8 cellular contexts compared by ENCODE assay signal in genomic region chr20:63553933-63554290, GRCh38. TPM values are rescaled to one million over a fixed set of nuclear protein-coding genes. Genes with fewer than 3 reads are reported as not detected.
DNase-seq lines count a peak whose midpoint lies in the region; ATAC-seq, FAIRE-seq and TF ChIP-seq lines count a peak whose summit lies in the region.

A gene with protein sequence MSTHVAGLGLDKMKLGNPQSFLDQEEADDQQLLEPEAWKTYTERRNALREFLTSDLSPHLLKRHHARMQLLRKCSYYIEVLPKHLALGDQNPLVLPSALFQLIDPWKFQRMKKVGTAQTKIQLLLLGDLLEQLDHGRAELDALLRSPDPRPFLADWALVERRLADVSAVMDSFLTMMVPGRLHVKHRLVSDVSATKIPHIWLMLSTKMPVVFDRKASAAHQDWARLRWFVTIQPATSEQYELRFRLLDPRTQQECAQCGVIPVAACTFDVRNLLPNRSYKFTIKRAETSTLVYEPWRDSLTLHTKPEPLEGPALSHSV (plus strand): TSS chr20:63554159. CDS start chr20:63555664, 1,505 bp downstream.

- TF ChIP-seq POLR2A in K562 (conservative IDR thresholded peaks at IDR 0.05) = no peak

- BruUV-seq in OCI-LY7 (replicated peaks; lab: Mats Ljungman, UMichigan) (no TSS peak), K562 (replicated peaks; lab: Mats Ljungman, UMichigan) (no TSS peak)

- POLR2A ChIA-PET in OCI-LY7 (lab: Charles Lee) (no interaction called here), K562 (lab: Yijun Ruan, JAX) (interaction anchor here (1.6 kb wide), 1 partner anchor 16 kb away, joined by 6 read pairs; no protein-coding TSS in a partner anchor)

- ATAC-seq in GM21576 (IDR thresholded peaks at IDR 0.05; ENCODE audit: unreplicated experiment) = peak; percentile 28
- peak; percentile 72 for ATAC-seq in K562
- peak; percentile 50 for ATAC-seq in left colon

- H3K9me1 ChIP-seq in K562 (ENCODE audit: control insufficient read depth, insufficient read depth, low read length) = no peaks in the 10 kb centered on the region

- CTCF ChIA-PET in OCI-LY7 (lab: Charles Lee; ENCODE audit: unreplicated experiment) = interaction anchor here (0.5 kb wide), 1 partner anchor 89 kb away, joined by 4 read pairs; no protein-coding TSS in a partner anchor
- CTCF ChIA-PET in K562 (lab: Yijun Ruan, JAX; ENCODE audit: low intra/inter-chr PET ratio) = interaction anchor here (0.7 kb wide), 1 partner anchor 57 kb away, joined by 3 read pairs; no protein-coding TSS in a partner anchor

- DNase-seq in CD1c-positive myeloid dendritic cell (ENCODE audit: extremely low spot score) (peak; percentile 49), OCI-LY7 (ENCODE audit: low spot score) (peak; percentile 44), K562 (ENCODE audit: extremely low read depth in 1 of 4, low spot score in 3 of 4) (peak; percentile 72 to 78 (median 74)), left colon (peak in 1 of 2 donors; percentile 69), SHP77 treated with DMSO at 0.1 percent for 48 hours (lab: John Stamatoyannopoulos, UW) (no peak), LoVo (ENCODE audit: low spot score) (no peak)
- peak; percentile 44 for DNase-seq in stimulated activated naive CD4-positive, alpha-beta T cell treated with Interleukin-2 at 50 U/mL for 16 hours (lab: John Stamatoyannopoulos, UW)

- H3K27me3 ChIP-seq in K562 (ENCODE audit: control insufficient read depth in 2 of 2, insufficient read depth in 2 of 2, low read length in 2 of 2) = no peaks in the 10 kb centered on the region

- no peaks in the 10 kb centered on the region for H3K9me2 ChIP-seq in OCI-LY7 (ENCODE audit: insufficient read depth, low read length)

- H3K36me3 ChIP-seq in OCI-LY7 (ENCODE audit: insufficient read depth, low read length) (no peaks in the 10 kb centered on the region), K562 (ENCODE audit: control insufficient read depth, insufficient read depth, low read length) (no peaks in the 10 kb centered on the region)

- H2AFZ ChIP-seq in OCI-LY7 (ENCODE audit: low read length) (peak within 1 kb of the TSS; percentile 62; the same call in 1 of the 2 replicates), K562 (ENCODE audit: low read depth, low read length) (peak within 1 kb of the TSS; percentile 89)

- H3K27ac ChIP-seq in OCI-LY7 (ENCODE audit: low read depth, low read length, poor library complexity, severe bottlenecking) = peak within 1 kb of the TSS; percentile 91
- H3K27ac ChIP-seq in K562 (ENCODE audit: extremely low read depth, low read depth, low read length) = peak within 1 kb of the TSS; percentile 60

- H3K79me2 ChIP-seq in OCI-LY7 (ENCODE audit: insufficient read depth, low read depth, low read length) = no peaks in the 10 kb centered on the region
- H3K79me2 ChIP-seq in K562 (ENCODE audit: control insufficient read depth, insufficient read depth, low read length) = no peaks in the 10 kb centered on the region

- intact Hi-C loops in OCI-LY7 (cut with micrococcal nuclease; ENCODE audit: unreplicated experiment) (loop anchor here (5.0 kb wide), 1 partner anchor 73 kb away; the partner anchor contains the start of gene GMEB2), K562 (cut with micrococcal nuclease) (loop anchor here (10.0 kb wide), 1 partner anchor 311 kb away; the partner anchor contains the start of genes ABHD16B and TPD52L2), left colon (cut with DNase I, micrococcal nuclease) (loop anchor here in 1 of 2 donors (10.0 kb wide), 1 partner anchor 91 kb away; no protein-coding TSS in a partner anchor)

- no peak for TF ChIP-seq EP300 in K562 (IDR thresholded peaks at IDR 0.05; ENCODE audit: low read length)

- in situ Hi-C loops in K562 (cut with MboI) = no loop called here

- H3K4me3 ChIP-seq in OCI-LY7 (ENCODE audit: low read depth, low read length, poor library complexity, severe bottlenecking) (peak within 1 kb of the TSS; percentile 71), K562 (peak within 1 kb of the TSS; percentile 76)

- no peak for TF ChIP-seq RAD21 in K562 (CRISPR knock-in tag; conservative IDR thresholded peaks at IDR 0.05 in 1 of 2, IDR thresholded peaks at IDR 0.05 in 1 of 2)

- FAIRE-seq in K562 (lab: Jason Lieb, UNC) = no peak

- no peaks in the 10 kb centered on the region for H3K9me3 ChIP-seq in OCI-LY7 (ENCODE audit: low read length)
- H3K9me3 ChIP-seq in K562 (replicated peaks; ENCODE audit: control insufficient read depth, insufficient read depth, low read depth, low read length) = no peaks in the 10 kb centered on the region

- H3K4me1 ChIP-seq in OCI-LY7 (ENCODE audit: insufficient read depth, low read length, poor library complexity, severe bottlenecking) (peaks cover 38% of the 10 kb centered on the region), K562 (replicated peaks in 1 of 2; ENCODE audit: control insufficient read depth in 2 of 2, insufficient read depth in 2 of 2, low read length in 2 of 2) (peaks cover 15 to 64% of the 10 kb centered on the region in 2 experiments)

- H4K20me1 ChIP-seq in OCI-LY7 (ENCODE audit: insufficient read depth, low read length) = no peaks in the 10 kb centered on the region
- no peaks in the 10 kb centered on the region for H4K20me1 ChIP-seq in K562 (replicated peaks; ENCODE audit: control insufficient read depth, insufficient read depth, low read length)

- peak within 1 kb of the TSS; percentile 55 to 91 for H3K9ac ChIP-seq in K562 (ENCODE audit: insufficient read depth in 1 of 2, low read depth in 2 of 2, low read length in 2 of 2)

- H3K4me2 ChIP-seq in OCI-LY7 (ENCODE audit: low read length) = peak within 1 kb of the TSS; percentile 97
- H3K4me2 ChIP-seq in K562 (ENCODE audit: insufficient read depth, low read length) = peak within 1 kb of the TSS; percentile 84

- WGBS in K562 (ENCODE audit: insufficient coverage, low coverage, missing lambda C conversion rate) = 0% methylated on average over 9 of the region's 34 CpGs

- TF ChIP-seq CTCF in OCI-LY7 (conservative IDR thresholded peaks at IDR 0.05; ENCODE audit: low read length) = no peak
- no peak for TF ChIP-seq CTCF in K562 (IDR thresholded peaks at IDR 0.05 in 2 of 3, conservative IDR thresholded peaks at IDR 0.05 in 1 of 3; ENCODE audit: insufficient read depth in 2 of 3, low read depth in 1 of 3, low read length in 3 of 3)

TF ChIP-seq in K562, 482 proteins besides CTCF, POLR2A, EP300 and RAD21 (continues in another document):
- TF ChIP-seq POLR2G (IDR thresholded peaks at IDR 0.05; ENCODE audit: low read depth, low read length) (peak; percentile 9; the same call in 1 of the 2 replicates), ATF1 (CRISPR knock-in tag; IDR thresholded peaks at IDR 0.05) (no peak), ATF1 (tag; IDR thresholded peaks at IDR 0.05) (peak; percentile 32; the same call in 1 of the 2 replicates), PTRF (tag; IDR thresholded peaks at IDR 0.05) (no peak), HNRNPL (IDR thresholded peaks at IDR 0.05; ENCODE audit: low read depth, low read length) (0 out of 2 replicates have a peak, but pooled peaks have one; percentile 37), ETS1 (conservative IDR thresholded peaks at IDR 0.05; ENCODE audit: control insufficient read depth, low read depth, low read length) (0 out of 2 replicates have a peak, but pooled peaks have one; percentile 1), ZNF764 (CRISPR knock-in tag; IDR thresholded peaks at IDR 0.05; ENCODE audit: low read depth) (no peak), CREM (IDR thresholded peaks at IDR 0.05; ENCODE audit: low read depth) (peak; percentile 35; the same call in 1 of the 2 replicates), CXXC5 (CRISPR knock-in tag; IDR thresholded peaks at IDR 0.05) (peak; percentile 3), ZBTB7A (IDR thresholded peaks at IDR 0.05; ENCODE audit: borderline replicate concordance, control insufficient read depth, low read depth, low read length) (peak; percentile 87; the same call in 1 of the 2 replicates), PRPF4 (IDR thresholded peaks at IDR 0.05; ENCODE audit: insufficient read depth, low read depth, low read length, poor library complexity, severe bottlenecking) (no peak), EGR1 (conservative IDR thresholded peaks at IDR 0.05) (peak; percentile 83), ZBTB17 (CRISPR knock-in tag; IDR thresholded peaks at IDR 0.05) (0 out of 2 replicates have a peak, but pooled peaks have one; percentile 58), RFX1 (IDR thresholded peaks at IDR 0.05) (peak; percentile 76; the same call in 1 of the 2 replicates)

RNA-seq across cellular contexts. Expression of the gene that starts here (rescaled TPM):
- 0.15 and 0.41 TPM in 2 replicates for total RNA-seq in OCI-LY7 (2014; rRNA removed; shearing (Covaris generic))
- 2.1 and 3.0 TPM in 2 replicates for total RNA-seq in OCI-LY7 (2022)
- 1.1 and 6.2 TPM in 2 replicates for total RNA-seq in K562 (2011; cell fraction: chromatin; rRNA removed; ENCODE audit: low replicate concordance)
- total RNA-seq in K562 (2011; cell fraction: nucleolus; rRNA removed) = 5.0 and 5.5 TPM in 2 replicates
- total RNA-seq in K562 (2011; cell fraction: nucleoplasm; rRNA removed) = 1.8 and 2.2 TPM in 2 replicates
- total RNA-seq in K562 (2014; rRNA removed) = 0.64 and 0.65 TPM in 2 replicates
- total RNA-seq in K562 (2014; rRNA removed; fragmentation: Illumina TruSeq; extraction: Trizol) = 0.06 TPM in 1 of 2 replicates, not detected in the other
- 0.14 and 0.23 TPM in 2 replicates for total RNA-seq in K562 (2015; rRNA removed; fragmentation: Illumina TruSeq; extraction: Trizol)
- 0.74 and 0.89 TPM in 2 replicates for total RNA-seq in K562 (2021)
- 1.2 TPM in 2 replicates for polyA plus RNA-seq in K562 (2011; rRNA removed)
- polyA plus RNA-seq in K562 (2011; cell fraction: cytosol; rRNA removed) = 1.9 and 6.4 TPM in 2 replicates
- polyA plus RNA-seq in K562 (2011; cell fraction: nucleus; rRNA removed) = 5.8 and 19.1 TPM in 2 replicates
- 0.94 and 1.1 TPM in 2 replicates for polyA plus RNA-seq in K562 (2012)
- 0.15 and 0.39 TPM in 2 replicates for polyA plus RNA-seq in K562 (2014; fragmentation: Illumina TruSeq; extraction: Trizol)
- under 1 TPM in 1 of 2 experiments, not detected in 1; 0.08 TPM for polyA plus RNA-seq in K562 (2014; fragmentation: Nextera tagmentation; extraction: Ambion mirVana)
- 1.2 and 2.3 TPM in 2 replicates for polyA plus RNA-seq in K562 (2014; rRNA removed)
- polyA minus RNA-seq in K562 (2011; rRNA and poly(A)+ RNA removed) = 0.45 and 0.56 TPM in 2 replicates
- 0.46 and 1.3 TPM in 2 replicates for polyA minus RNA-seq in K562 (2011; cell fraction: cytosol; rRNA and poly(A)+ RNA removed)
- 1.6 and 3.9 TPM in 2 replicates for polyA minus RNA-seq in K562 (2011; cell fraction: nucleus; rRNA and poly(A)+ RNA removed)
- total RNA-seq in left colon = under 1 TPM in 1 of 2 donors, not detected in 1; 0.42 TPM

Comparison
In these comparisons a context has a peak if more than half of its experiments do, and no peak if none do; other contexts are left out.
1. Peak in ATAC-seq in left colon; RNA of the gene not detected or under 1 TPM.
2. DNase-seq: peak in CD1c-positive myeloid dendritic cell (single experiment), OCI-LY7 (single experiment), K562 (4 of 4) and stimulated activated naive CD4-positive, alpha-beta T cell treated with Interleukin-2 at 50 U/mL for 16 hours (single experiment); none in SHP77 treated with DMSO at 0.1 percent for 48 hours (single experiment) and LoVo (single experiment).
3. Peak in every context shown above with its lines, with median percentiles within 50 percentile points of each other: ATAC-seq.